In genomic region chr12:42809226-42809625, GRCh38 we compare ENCODE assay signal across 27 cellular contexts.
A peak's percentile ranks its signal among the peaks of the same experiment; 100 is the strongest.
DNase-seq lines count a peak whose midpoint lies in the region; ATAC-seq and TF ChIP-seq lines count a peak whose summit lies in the region.
"Had no signal": no experiment of that assay in that cellular context is flagged by ENCODE, and none has a peak within 500 bp of the region (broad histone marks: within the 10 kb centered on the region; RNA-seq: fewer than 3 reads in every experiment).

No MANE protein-coding gene starts in this region.

- DNase-seq in AG08395 (ENCODE audit: low spot score) (peak; percentile 37), HFFc6 (peak; percentile 23), cardiac fibroblast (ENCODE audit: low read depth in 2 of 2) (peak; percentile 17 to 44), kidney tubule cell (ENCODE audit: low spot score) (peak; percentile 52), HPDE6-E6E7 (ENCODE audit: extremely low spot score) (no peak), GDM1 (lab: John Stamatoyannopoulos, UW) (no peak)
- DNase-seq in activated naive CD8-positive, alpha-beta T cell treated with anti-CD3 and anti-CD28 coated beads, Interleukin-2, amount 50 U/mL, for 24 hours, result no peak
- DNase-seq: activated CD4-positive, alpha-beta T cell treated with anti-CD3 and anti-CD28 coated beads, Interleukin-2, amount 50 U/mL, for 1 hour; activated CD8-positive, alpha-beta memory T cell treated with anti-CD3 and anti-CD28 coated beads, Interleukin-2, amount 50 U/mL, for 4 hours; amniotic stem cell; cerebellar nuclear complex; effector CD8-positive, alpha-beta T cell; GF-D8; naive B cell; NCI-H187; NK-92 treated with Interleukin-12 subunit alpha and Interleukin-12 subunit beta, amount 100 ng/mL, for 24 hours; ovary; right lobe of liver; testis had no signal

- no peak overlapping the region for H3K4me3 Mint-ChIP-seq in HFFc6
- no peak overlapping the region for H3K4me3 Mint-ChIP-seq in activated naive CD8-positive, alpha-beta T cell treated with anti-CD3 and anti-CD28 coated beads, Interleukin-2, amount 50 U/mL, for 24 hours
- H3K4me3 Mint-ChIP-seq: CD14-positive monocyte, naive B cell had no signal

- H3K4me1 Mint-ChIP-seq in HFFc6 (ENCODE audit: low read depth), result peaks cover 36% of the 10 kb centered on the region
- no peaks in the 10 kb centered on the region for H3K4me1 Mint-ChIP-seq in activated naive CD8-positive, alpha-beta T cell treated with anti-CD3 and anti-CD28 coated beads, Interleukin-2, amount 50 U/mL, for 24 hours
- H3K4me1 Mint-ChIP-seq: CD14-positive monocyte, naive B cell had no signal

- ATAC-seq in activated naive CD8-positive, alpha-beta T cell treated with anti-CD3 and anti-CD28 coated beads, Interleukin-2, amount 50 U/mL, for 24 hours, result no peak
- no peak for ATAC-seq in esophagus mucosa
- ATAC-seq: A549, GM12878, K562, right lobe of liver had no signal

- TF ChIP-seq CTCF in HFFc6 (IDR thresholded peaks at IDR 0.05) (no peak), cardiac fibroblast (IDR thresholded peaks at IDR 0.05; ENCODE audit: low read depth, low read length) (no peak)

- no peak overlapping the region for H3K4me3 ChIP-seq in cardiac fibroblast (replicated peaks in 1 of 2; ENCODE audit: low read depth in 2 of 2, low read length in 2 of 2)
- H3K4me3 ChIP-seq: A549, esophagus muscularis mucosa, GM12878, K562, lung, ovary, right lobe of liver, testis had no signal

- no peak overlapping the region for H3K27ac Mint-ChIP-seq in HFFc6
- H3K27ac Mint-ChIP-seq in activated naive CD8-positive, alpha-beta T cell treated with anti-CD3 and anti-CD28 coated beads, Interleukin-2, amount 50 U/mL, for 24 hours, result no peak overlapping the region
- H3K27ac Mint-ChIP-seq: activated T-helper 2 cell treated with anti-CD3 and anti-CD28 coated beads, Interferon-gamma antibody, Interleukin-2, Interleukin-4, amounts not matched to agents 10 μg/mL and 5 μg/mL and 100 μg/mL, durations not matched to agents 14 hours and 24 hours and 36 hours; CD14-positive monocyte; naive B cell had no signal

- peaks cover 1% of the 10 kb centered on the region; the same call in 1 of the 2 replicates for H3K27me3 Mint-ChIP-seq in HFFc6 (ENCODE audit: insufficient read depth)
- no peaks in the 10 kb centered on the region for H3K27me3 Mint-ChIP-seq in activated naive CD8-positive, alpha-beta T cell treated with anti-CD3 and anti-CD28 coated beads, Interleukin-2, amount 50 U/mL, for 24 hours
- H3K27me3 Mint-ChIP-seq: naive B cell had no signal

- H3K36me3 Mint-ChIP-seq in HFFc6 (ENCODE audit: low read depth), result no peaks in the 10 kb centered on the region; the same call in 1 of the 2 replicates
- H3K36me3 Mint-ChIP-seq in activated naive CD8-positive, alpha-beta T cell treated with anti-CD3 and anti-CD28 coated beads, Interleukin-2, amount 50 U/mL, for 24 hours (ENCODE audit: low read depth), result no peaks in the 10 kb centered on the region
- H3K36me3 Mint-ChIP-seq: CD14-positive monocyte, naive B cell had no signal

- no peaks in the 10 kb centered on the region for H3K9me3 Mint-ChIP-seq in HFFc6
- H3K9me3 Mint-ChIP-seq in activated naive CD8-positive, alpha-beta T cell treated with anti-CD3 and anti-CD28 coated beads, Interleukin-2, amount 50 U/mL, for 24 hours, result no peaks in the 10 kb centered on the region
- H3K9me3 Mint-ChIP-seq: activated T-helper 2 cell treated with anti-CD3 and anti-CD28 coated beads, Interferon-gamma antibody, Interleukin-2, Interleukin-4, amounts not matched to agents 10 μg/mL and 5 μg/mL and 100 μg/mL, durations not matched to agents 14 hours and 24 hours and 36 hours had no signal

Comparison
In these comparisons a context has a peak if more than half of its experiments do, and no peak if none do; other contexts are left out.
1. DNase-seq: peak in AG08395 (single experiment), HFFc6 (single experiment), cardiac fibroblast (2 of 2) and kidney tubule cell (single experiment); none in activated naive CD8-positive, alpha-beta T cell treated with anti-CD3 and anti-CD28 coated beads, Interleukin-2, amount 50 U/mL, for 24 hours (single experiment), HPDE6-E6E7 (single experiment) and GDM1 (single experiment).